16 cellular contexts compared by ENCODE assay signal in the genomic region with DNA sequence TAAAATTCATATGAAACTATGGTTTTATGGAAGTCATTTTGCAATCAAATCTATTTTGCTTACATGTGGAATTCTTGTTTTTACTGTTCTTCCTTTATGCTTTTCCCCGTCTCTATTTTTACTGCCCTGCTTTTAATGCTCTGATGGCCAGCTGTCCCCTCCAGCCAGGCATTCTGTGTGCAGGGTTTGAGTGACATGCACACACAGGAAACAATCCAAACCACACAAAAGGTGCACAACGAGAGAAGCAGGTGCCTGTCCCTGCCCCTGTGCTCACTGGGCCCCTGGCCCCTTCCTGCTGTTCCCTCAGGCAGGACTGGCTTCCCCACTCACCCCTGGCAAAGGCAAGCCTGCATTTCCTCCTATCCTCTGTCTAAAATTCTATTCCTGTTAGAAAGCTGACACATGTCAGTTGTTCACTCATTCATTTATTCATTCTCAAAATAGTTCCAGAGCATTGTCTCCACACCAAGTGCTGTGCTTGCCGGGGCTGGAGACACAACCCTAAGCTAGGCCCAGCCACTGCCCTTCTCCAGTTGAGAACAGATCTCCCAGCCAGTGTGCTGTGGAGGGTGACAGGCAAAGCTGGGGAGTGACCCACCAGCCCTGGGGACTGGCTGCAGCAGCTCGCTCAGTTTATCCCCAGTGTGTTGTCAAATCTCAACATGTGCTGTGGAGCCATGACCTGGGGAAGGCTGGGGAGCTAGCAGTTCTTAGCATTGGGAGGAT.
A peak's percentile ranks its signal among the peaks of the same experiment; 100 is the strongest.
DNase-seq lines count a peak whose midpoint lies in the region; ATAC-seq and TF ChIP-seq lines count a peak whose summit lies in the region.
"Had no signal": no experiment of that assay in that cellular context is flagged by ENCODE, and none has a peak within 500 bp of the region (broad histone marks: within the 10 kb centered on the region; RNA-seq: fewer than 3 reads in every experiment).

No MANE protein-coding gene starts in this region.

- H3K4me1 ChIP-seq in OCI-LY3 (ENCODE audit: low read length) = peaks cover 19% of the 10 kb centered on the region

- peak; percentile 30 for DNase-seq in GM12864 (ENCODE audit: low read depth)
- DNase-seq in MCF 10A (ENCODE audit: unreplicated experiment) = no peak
- no peak for DNase-seq in H7
- no peak for DNase-seq in NCI-H1048 (lab: John Stamatoyannopoulos, UW)
- no peak for DNase-seq in DMS79 treated with DMSO at 0.1 percent for 48 hours (lab: John Stamatoyannopoulos, UW)
- DNase-seq: activated naive CD4-positive, alpha-beta T cell treated with anti-CD3 and anti-CD28 coated beads for 36 hours; Calu3; kidney; NCI-H187; stimulated activated naive CD4-positive, alpha-beta T cell had no signal

- no peaks in the 10 kb centered on the region for H4K20me1 ChIP-seq in OCI-LY3 (ENCODE audit: insufficient read depth, low read length)

- no peak overlapping the region for H3K27ac Mint-ChIP-seq in MCF 10A (ENCODE audit: low read depth, unreplicated experiment)
- H3K27ac Mint-ChIP-seq: activated naive CD4-positive, alpha-beta T cell treated with anti-CD3 and anti-CD28 coated beads for 36 hours; T-helper 1 cell treated with Interleukin-12 subunit alpha and Interleukin-12 subunit beta and Interleukin-4 antibody, amounts not matched to agents 30 μg/mL and 1 μg/mL, for 36 hours had no signal

- intact Hi-C loops in MCF 10A (cut with micrococcal nuclease) = no loop called here

- H3K36me3 Mint-ChIP-seq in MCF 10A (ENCODE audit: insufficient read depth, unreplicated experiment) = no peaks in the 10 kb centered on the region

- TF ChIP-seq CTCF in GM12864 (IDR thresholded peaks at IDR 0.05; ENCODE audit: low read depth, low read length, missing control alignments) (no peak), OCI-LY3 (IDR thresholded peaks at IDR 0.05; ENCODE audit: low read depth, low read length) (no peak), MCF 10A (IDR thresholded peaks at IDR 0.05; ENCODE audit: unreplicated experiment) (no peak)

- no peaks in the 10 kb centered on the region for H3K9me3 ChIP-seq in OCI-LY3 (ENCODE audit: insufficient read depth, low read length)

- no peak overlapping the region for H2AFZ ChIP-seq in OCI-LY3 (ENCODE audit: low read depth, low read length)

- CTCF ChIA-PET in MCF 10A (lab: Yijun Ruan, JAX) = no interaction called here

- H3K79me2 ChIP-seq in OCI-LY3 (ENCODE audit: low read length) = no peaks in the 10 kb centered on the region

- H3K27ac ChIP-seq in OCI-LY3 (ENCODE audit: low read length) = no peak overlapping the region

- no peak overlapping the region for H3K9ac ChIP-seq in OCI-LY3 (ENCODE audit: low read length)

- peak overlapping the region; percentile 36 for H3K4me2 ChIP-seq in OCI-LY3 (ENCODE audit: low read length)

- ATAC-seq in GM19463 (IDR thresholded peaks at IDR 0.05; ENCODE audit: unreplicated experiment) = peak; percentile 81
- ATAC-seq in HG03095 (IDR thresholded peaks at IDR 0.05; ENCODE audit: unreplicated experiment) = peak; percentile 81
- ATAC-seq: HCT116, sciatic nerve had no signal

- POLR2A ChIA-PET in MCF 10A (lab: Yijun Ruan, JAX) = no interaction called here

- H3K36me3 ChIP-seq in OCI-LY3 (replicated peaks; ENCODE audit: low read depth, low read length) = no peaks in the 10 kb centered on the region
- no peaks in the 10 kb centered on the region for H3K36me3 ChIP-seq in H7 (replicated peaks; ENCODE audit: control insufficient read depth, insufficient read depth, low read length)

- H3K4me3 ChIP-seq in GM12864 (ENCODE audit: low read depth, low read length) = no peak overlapping the region
- H3K4me3 ChIP-seq in OCI-LY3 (ENCODE audit: low read length) = no peak overlapping the region
- no peak overlapping the region for H3K4me3 ChIP-seq in H7 (ENCODE audit: insufficient read depth, low read depth, low read length)

- H3K4me1 Mint-ChIP-seq in MCF 10A (ENCODE audit: insufficient read depth, unreplicated experiment) = peaks cover 12% of the 10 kb centered on the region

- BruUV-seq in MCF 10A (replicated peaks; lab: Mats Ljungman, UMichigan) = no TSS peak

- H3K27me3 ChIP-seq in OCI-LY3 (ENCODE audit: low read depth, low read length) (no peaks in the 10 kb centered on the region), H7 (ENCODE audit: control insufficient read depth, insufficient read depth, low read length) (no peaks in the 10 kb centered on the region)

- no peaks in the 10 kb centered on the region for H3K27me3 Mint-ChIP-seq in MCF 10A (ENCODE audit: insufficient read depth, unreplicated experiment)

- no peak overlapping the region for H3K4me3 Mint-ChIP-seq in MCF 10A (ENCODE audit: unreplicated experiment)
- H3K4me3 Mint-ChIP-seq: activated naive CD4-positive, alpha-beta T cell treated with anti-CD3 and anti-CD28 coated beads for 36 hours; T-helper 1 cell treated with Interleukin-12 subunit alpha and Interleukin-12 subunit beta and Interleukin-4 antibody, amounts not matched to agents 30 μg/mL and 1 μg/mL, for 36 hours had no signal

- H3K9me3 Mint-ChIP-seq in MCF 10A (ENCODE audit: unreplicated experiment) = no peaks in the 10 kb centered on the region
